In genomic region chr12:55693323-55694187, GRCh38 we compare ENCODE assay signal across 22 cellular contexts.
"Had no signal": no experiment of that assay in that cellular context is flagged by ENCODE, and none has a peak within 500 bp of the region (broad histone marks: within the 10 kb centered on the region; RNA-seq: fewer than 3 reads in every experiment).

No MANE protein-coding gene starts in this region.

- H3K4me1 ChIP-seq: foreskin keratinocyte, heart left ventricle, parathyroid adenoma, psoas muscle, suprapubic skin, upper lobe of left lung had no signal

- H3K36me3 ChIP-seq: upper lobe of left lung had no signal

- ATAC-seq: foreskin keratinocyte; stimulated activated naive CD8-positive, alpha-beta T cell treated with anti-CD3 and anti-CD28 coated beads, Interleukin-15, Interleukin-2, amounts not matched to agents 100 U/mL and 50 U/mL, for 24 hours had no signal

- H3K9me3 ChIP-seq: heart left ventricle, psoas muscle, suprapubic skin, tibial artery, upper lobe of left lung had no signal

- H3K36me3 Mint-ChIP-seq: naive B cell had no signal

- H2AFZ ChIP-seq: parathyroid adenoma had no signal

- H3K9ac ChIP-seq: parathyroid adenoma had no signal

- FAIRE-seq: endothelial cell of umbilical vein, small intestine had no signal

- H3K4me3 Mint-ChIP-seq: endodermal cell, nephron had no signal

- H3K9me3 Mint-ChIP-seq: endodermal cell, naive B cell, nephron had no signal

- H3K4me1 Mint-ChIP-seq: endodermal cell, nephron had no signal

- DNase-seq: effector CD4-positive, alpha-beta T cell; endodermal cell; erythroblast; foreskin keratinocyte; heart left ventricle; hippocampal formation; kidney glomerular epithelial cell; mesendoderm; naive B cell; occipital lobe; psoas muscle; retina; small intestine; stimulated activated CD4-positive, alpha-beta T cell treated with anti-CD3 and anti-CD28 coated beads, Interleukin-2, amount 100 ng/mL, for 48 hours; stimulated activated naive CD8-positive, alpha-beta T cell treated with anti-CD3 and anti-CD28 coated beads, Interleukin-15, Interleukin-2, amounts not matched to agents 100 U/mL and 50 U/mL, for 24 hours had no signal

- H3K27ac Mint-ChIP-seq: endodermal cell, nephron had no signal

- H3K27ac ChIP-seq: foreskin keratinocyte, parathyroid adenoma, psoas muscle, suprapubic skin, upper lobe of left lung had no signal

- H3K4me3 ChIP-seq: coronary artery, heart left ventricle, psoas muscle, suprapubic skin, tibial artery, upper lobe of left lung had no signal

- H3K27me3 ChIP-seq: heart left ventricle, suprapubic skin, tibial artery, upper lobe of left lung had no signal
